ENCODE assay signal across 8 cellular contexts in genomic region chr11:65418681-65419459, GRCh38. TPM values are rescaled to one million over a fixed set of nuclear protein-coding genes. Genes with fewer than 3 reads are reported as not detected.
DNase-seq lines count a peak whose midpoint lies in the region; ATAC-seq and TF ChIP-seq lines count a peak whose summit lies in the region.

No MANE protein-coding gene starts in this region.

- peaks cover 17% of the 10 kb centered on the region for H3K79me2 ChIP-seq in OCI-LY1 (ENCODE audit: insufficient read depth, low read length)

- peak overlapping the region; percentile 97 for H3K4me2 ChIP-seq in OCI-LY1 (ENCODE audit: low read length)

- peak overlapping the region; percentile 95 for H3K9ac ChIP-seq in HUES6 (ENCODE audit: low read length)
- peak overlapping the region; percentile 99 for H3K9ac ChIP-seq in OCI-LY1 (ENCODE audit: low read length)

- H2AFZ ChIP-seq in OCI-LY1 (ENCODE audit: low read length): no peak overlapping the region

- peak; percentile 91 for DNase-seq in COR-L47 (lab: John Stamatoyannopoulos, UW)
- DNase-seq in activated T-cell treated with anti-CD3 and anti-CD28 coated beads for 24 hours (ENCODE audit: low read depth): peak; percentile 85
- peak; percentile 82 for DNase-seq in epithelial cell of prostate (ENCODE audit: low read depth, low spot score)
- peak; percentile 96 for DNase-seq in mucosa of gallbladder (ENCODE audit: low spot score)
- DNase-seq in stimulated activated CD8-positive, alpha-beta memory T cell treated with anti-CD3 and anti-CD28 coated beads, Interleukin-4, amount 100 ng/mL, for 48 hours: peak; percentile 93

- H3K9me3 ChIP-seq in HUES6 (ENCODE audit: control insufficient read depth, insufficient read depth, low read depth, low read length): no peaks in the 10 kb centered on the region
- no peaks in the 10 kb centered on the region for H3K9me3 ChIP-seq in OCI-LY1 (ENCODE audit: low read length)

- H3K27me3 ChIP-seq in HUES6 (ENCODE audit: control insufficient read depth, insufficient read depth, low read length) (no peaks in the 10 kb centered on the region), OCI-LY1 (ENCODE audit: insufficient read depth, low read length) (no peaks in the 10 kb centered on the region)

- peaks cover 3% of the 10 kb centered on the region; the same call in 1 of the 2 replicates for H3K36me3 ChIP-seq in HUES6 (ENCODE audit: control insufficient read depth, insufficient read depth, low read length)
- peaks cover 15% of the 10 kb centered on the region for H3K36me3 ChIP-seq in OCI-LY1 (ENCODE audit: insufficient read depth, low read length)

- H3K9me2 ChIP-seq in OCI-LY1 (ENCODE audit: low read depth, low read length): no peaks in the 10 kb centered on the region

- peak; percentile 39 for ATAC-seq in GM21381 (IDR thresholded peaks at IDR 0.05; ENCODE audit: unreplicated experiment)

- H3K4me1 ChIP-seq in HUES6 (ENCODE audit: control insufficient read depth, insufficient read depth, low read length) (peaks cover 69% of the 10 kb centered on the region), OCI-LY1 (ENCODE audit: insufficient read depth, low read length, severe bottlenecking) (peaks cover 85% of the 10 kb centered on the region)

- H4K20me1 ChIP-seq in OCI-LY1 (ENCODE audit: insufficient read depth, low read length): no peaks in the 10 kb centered on the region

- peak overlapping the region; percentile 49 for H3K4me3 ChIP-seq in HUES6 (ENCODE audit: low read depth, low read length)
- peak overlapping the region; percentile 63 for H3K4me3 ChIP-seq in OCI-LY1 (ENCODE audit: low read depth, low read length, poor library complexity, severe bottlenecking)

- 0 out of 2 replicates have a peak, but pooled peaks cover 5% of the 10 kb centered on the region for H3F3A ChIP-seq in OCI-LY1 (ENCODE audit: insufficient read depth, low read length)

- H3K27ac ChIP-seq in HUES6 (ENCODE audit: low read depth, low read length) (peak overlapping the region; percentile 100), OCI-LY1 (ENCODE audit: low read depth, low read length, poor library complexity, severe bottlenecking) (peak overlapping the region; percentile 99), epithelial cell of prostate (peak overlapping the region; percentile 100)

- no peak for TF ChIP-seq CTCF in OCI-LY1 (IDR thresholded peaks at IDR 0.05; ENCODE audit: low read length)

RNA-seq across cellular contexts. Expression of gene NEAT1, which starts 3.7 kb away (rescaled TPM):
- total RNA-seq in mucosa of gallbladder: 1,012 TPM

RNA-seq across cellular contexts. Expression of gene FRMD8, which starts 32.4 kb away (rescaled TPM):
- 40.8 TPM for total RNA-seq in mucosa of gallbladder

RNA-seq across cellular contexts. Expression of gene SLC25A45, which starts 36.4 kb away (rescaled TPM):
- total RNA-seq in mucosa of gallbladder: 7.1 TPM

Comparison
In these comparisons a context has a peak if more than half of its experiments do, and no peak if none do; other contexts are left out.
1. Peak in every context shown above with its lines: DNase-seq, ATAC-seq, H3K4me3 ChIP-seq and H3K27ac ChIP-seq.